Comparison of ENCODE assay signal across 8 cellular contexts in genomic region chr3:12158387-12159226, GRCh38. TPM values are rescaled to one million over a fixed set of nuclear protein-coding genes. Genes with fewer than 3 reads are reported as not detected.
DNase-seq lines count a peak whose midpoint lies in the region; TF ChIP-seq lines count a peak whose summit lies in the region.

TSS of gene TIMP4 (minus strand) at chr3:12158912. CDS start at chr3:12158840, 72 bp downstream.

- H3K36me3 ChIP-seq in smooth muscle cell (ENCODE audit: low read depth) = no peaks in the 10 kb centered on the region

- H4K20me1 ChIP-seq in smooth muscle cell (ENCODE audit: low read depth) = no peaks in the 10 kb centered on the region

- DNase-seq in HFFc6 = no peak
- peak; percentile 42 for DNase-seq in astrocyte of the hippocampus (ENCODE audit: low read depth, low spot score)
- peak; percentile 54 for DNase-seq in iPS-NIHi11 (ENCODE audit: low spot score)
- no peak for DNase-seq in smooth muscle cell (lab: John Stamatoyannopoulos, UW; ENCODE audit: unreplicated experiment)
- no peak for DNase-seq in glomerular visceral epithelial cell (ENCODE audit: extremely low spot score)
- no peak for DNase-seq in activated naive CD4-positive, alpha-beta T cell treated with anti-CD3 and anti-CD28 coated beads, Interleukin-2, amount 50 U/mL, for 16 hours
- no peak for DNase-seq in stimulated activated CD4-positive, alpha-beta T cell treated with anti-CD3 and anti-CD28 coated beads, Interleukin-2, amount 100 ng/mL, for 48 hours
- no peak for DNase-seq in GM10248 (ENCODE audit: extremely low spot score)

- H3K9me3 Mint-ChIP-seq in HFFc6 = no peaks in the 10 kb centered on the region

- H3K9me3 ChIP-seq in smooth muscle cell (replicated peaks; ENCODE audit: low read depth) = no peaks in the 10 kb centered on the region

- H3K4me2 ChIP-seq in smooth muscle cell = peak within 1 kb of the TSS; percentile 83

- POLR2A ChIA-PET in GM10248 (lab: Yijun Ruan, JAX) = no interaction called here

- H3F3A ChIP-seq in smooth muscle cell (ENCODE audit: low read depth) = peaks cover 3% of the 10 kb centered on the region

- H3K27ac ChIP-seq in smooth muscle cell (ENCODE audit: low read depth) = no peak within 1 kb of the TSS

- 11% methylated on average over 34 of the region's 34 CpGs for WGBS in smooth muscle cell (ENCODE audit: low lambda C conversion rate)

- CTCF ChIA-PET in GM10248 (lab: Yijun Ruan, JAX) = interaction anchor here (0.8 to 4.1 kb wide), 5 partner anchors 17 to 321 kb away, joined by 3 to 13 read pairs (median 3); no protein-coding TSS in a partner anchor

- no peaks in the 10 kb centered on the region for H3K36me3 Mint-ChIP-seq in HFFc6 (ENCODE audit: low read depth)

- peak within 1 kb of the TSS; percentile 68 for H3K4me3 Mint-ChIP-seq in HFFc6

- H3K27me3 ChIP-seq in smooth muscle cell (ENCODE audit: low read depth) = no peaks in the 10 kb centered on the region

- peaks cover 29% of the 10 kb centered on the region for H3K4me1 Mint-ChIP-seq in HFFc6 (ENCODE audit: low read depth)

- H3K79me2 ChIP-seq in smooth muscle cell (ENCODE audit: low read depth) = no peaks in the 10 kb centered on the region

- H3K27me3 Mint-ChIP-seq in HFFc6 (ENCODE audit: insufficient read depth) = peaks cover 9% of the 10 kb centered on the region; the same call in 1 of the 2 replicates

- H2AFZ ChIP-seq in smooth muscle cell (ENCODE audit: low read depth) = peak within 1 kb of the TSS; percentile 93

- peak within 1 kb of the TSS; percentile 23 for H3K4me3 ChIP-seq in smooth muscle cell

- H3K9ac ChIP-seq in smooth muscle cell (ENCODE audit: low read depth) = peak within 1 kb of the TSS; percentile 37

- H3K4me1 ChIP-seq in smooth muscle cell (ENCODE audit: low read depth) = peaks cover 17% of the 10 kb centered on the region

- TF ChIP-seq CTCF in HFFc6 (IDR thresholded peaks at IDR 0.05) (no peak), smooth muscle cell (IDR thresholded peaks at IDR 0.05; ENCODE audit: borderline replicate concordance, insufficient read depth, poor library complexity, severe bottlenecking) (no peak), GM10248 (IDR thresholded peaks at IDR 0.05; ENCODE audit: control extremely low read depth, extremely low read depth, low read depth, missing control alignments) (no peak)

- peak within 1 kb of the TSS; percentile 47 for H3K27ac Mint-ChIP-seq in HFFc6

RNA-seq across cellular contexts. Expression of gene TIMP4, which starts in this region (rescaled TPM):
- 1 to 10 TPM in 1 of 6 experiments, under 1 TPM in 5; 0.14 to 1.2 (median 0.96) TPM for total RNA-seq in HFFc6 (2021; fragmentation: NEBNext Ultra II Directional; extraction: Animal tissue kit (Norgen Biotek cat#: 25700))
- 0.27 and 0.81 TPM in 2 replicates for total RNA-seq in smooth muscle cell
- 1.2 and 1.5 TPM in 2 replicates for polyA plus RNA-seq in smooth muscle cell

Comparison
In these comparisons a context has a peak if more than half of its experiments do, and no peak if none do; other contexts are left out.
1. DNase-seq: peak in astrocyte of the hippocampus (single experiment) and iPS-NIHi11 (single experiment); none in HFFc6 (single experiment), smooth muscle cell (single experiment), glomerular visceral epithelial cell (single experiment), activated naive CD4-positive, alpha-beta T cell treated with anti-CD3 and anti-CD28 coated beads, Interleukin-2, amount 50 U/mL, for 16 hours (single experiment), stimulated activated CD4-positive, alpha-beta T cell treated with anti-CD3 and anti-CD28 coated beads, Interleukin-2, amount 100 ng/mL, for 48 hours (0 of 2) and GM10248 (single experiment).